In the genomic region with DNA sequence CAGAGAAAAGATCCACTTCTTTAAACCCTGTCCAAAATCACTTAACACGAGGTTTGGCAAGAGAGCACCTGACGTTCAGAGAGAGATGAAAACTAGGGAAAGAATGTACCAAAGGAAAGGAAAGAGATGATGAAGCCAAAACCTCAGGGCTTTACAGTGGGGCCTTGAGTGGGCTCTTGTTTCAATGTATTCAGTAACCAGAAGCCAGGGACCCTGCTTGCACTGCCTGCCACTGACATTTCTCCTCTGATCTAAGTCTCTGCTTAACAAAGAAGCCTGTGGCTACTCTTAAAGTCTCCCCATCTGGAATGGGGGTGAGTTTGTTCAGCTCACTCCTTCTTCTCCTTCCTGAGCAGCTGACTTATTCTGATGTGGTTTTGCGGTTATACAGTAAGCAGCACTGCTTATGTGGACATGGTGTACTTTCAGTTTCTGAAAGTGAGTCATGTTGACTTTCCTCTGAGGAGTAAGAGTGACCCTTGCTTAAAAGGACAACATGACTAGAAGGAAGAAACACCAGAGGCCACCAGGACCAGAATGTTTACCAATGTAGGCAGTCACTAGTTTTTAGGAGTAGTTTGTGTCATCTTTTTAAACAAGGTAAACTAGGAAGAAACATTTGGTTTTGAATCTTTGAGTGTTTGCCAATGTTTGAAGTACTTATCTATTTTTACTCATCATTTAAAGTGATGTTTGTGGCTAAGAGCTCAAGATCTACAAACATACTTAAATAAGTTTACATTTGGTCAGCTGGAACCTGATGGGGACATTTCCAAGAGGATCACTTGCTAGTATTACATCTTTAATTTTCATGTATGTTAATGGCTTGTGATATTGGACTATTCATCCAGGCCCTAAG, we compare ENCODE assay signal across 8 cellular contexts.
DNase-seq lines count a peak whose midpoint lies in the region; ATAC-seq, FAIRE-seq and TF ChIP-seq lines count a peak whose summit lies in the region.

No MANE protein-coding gene starts in this region.

- ATAC-seq in GM19397 (IDR thresholded peaks at IDR 0.05; ENCODE audit: unreplicated experiment) (peak; percentile 87), HG03432 (IDR thresholded peaks at IDR 0.05; ENCODE audit: unreplicated experiment) (peak; percentile 86), SK-N-SH treated with all-trans-retinoic acid at 6 μM for 48 hours (peak; percentile 94)
- peak; percentile 87 for ATAC-seq in naive thymus-derived CD4-positive, alpha-beta T cell

- H3K4me3 Mint-ChIP-seq in Calu3 (ENCODE audit: low read depth, unreplicated experiment): peak overlapping the region; percentile 17
- peak overlapping the region; percentile 47 to 79 (median 67) for H3K4me3 Mint-ChIP-seq in naive thymus-derived CD4-positive, alpha-beta T cell

- intact Hi-C loops in Calu3 (cut with micrococcal nuclease; ENCODE audit: unreplicated experiment): loop anchor here (10.0 kb wide), 1 partner anchor 308 kb away; the partner anchor contains the start of gene TNFSF18
- intact Hi-C loops in naive thymus-derived CD4-positive, alpha-beta T cell (cut with micrococcal nuclease): loop anchor here (1.0 to 10.0 kb wide), 16 partner anchors 18 to 1998 kb away; partner anchors contain the start of genes RABGAP1L (in 2 of the 2), KLHL20 (in 1 of the 2), PRDX6 (in 1 of the 2) and ZBTB37 (in 1 of the 2)

- CTCF ChIA-PET in Calu3 (lab: Charles Lee): interaction anchor here (0.5 to 3.2 kb wide), 9 partner anchors 76 to 1472 kb away, joined by 3 to 27 read pairs (median 4); partner anchors contain the start of genes CENPL and DARS2
- CTCF ChIA-PET in naive thymus-derived CD4-positive, alpha-beta T cell (lab: Charles Lee): interaction anchor here (0.6 to 7.4 kb wide), 7 partner anchors 18 to 675 kb away, joined by 3 to 152 read pairs (median 3); partner anchors contain the start of gene TNFSF4

- no peaks in the 10 kb centered on the region for H3K27me3 ChIP-seq in naive thymus-derived CD4-positive, alpha-beta T cell (ENCODE audit: control insufficient read depth in 2 of 2, insufficient read depth in 2 of 2, low read length in 2 of 2)

- H3K36me3 Mint-ChIP-seq in Calu3 (ENCODE audit: insufficient read depth, unreplicated experiment): peaks cover 4% of the 10 kb centered on the region
- peaks cover 0 to 4% (median 0%) of the 10 kb centered on the region in 5 donors for H3K36me3 Mint-ChIP-seq in naive thymus-derived CD4-positive, alpha-beta T cell

- no peaks in the 10 kb centered on the region for H3K9me3 Mint-ChIP-seq in Calu3 (ENCODE audit: low read depth, unreplicated experiment)
- H3K9me3 Mint-ChIP-seq in naive thymus-derived CD4-positive, alpha-beta T cell: peaks cover 0 to 4% (median 0%) of the 10 kb centered on the region in 11 donors

- H3K36me3 ChIP-seq in naive thymus-derived CD4-positive, alpha-beta T cell (ENCODE audit: control insufficient read depth in 2 of 3, insufficient read depth in 3 of 3, low read length in 3 of 3): no peaks in the 10 kb centered on the region

- POLR2A ChIA-PET in naive thymus-derived CD4-positive, alpha-beta T cell (lab: Charles Lee): interaction anchor here (0.6 to 2.9 kb wide), 7 partner anchors 17 to 1369 kb away, joined by 3 to 11 read pairs (median 3); partner anchors contain the start of genes CENPL and DARS2

- peak overlapping the region; percentile 17 for H3K4me3 ChIP-seq in naive thymus-derived CD4-positive, alpha-beta T cell (ENCODE audit: low read length)

- TF ChIP-seq CTCF in Calu3 (IDR thresholded peaks at IDR 0.05; ENCODE audit: unreplicated experiment) (no peak), D721Med (IDR thresholded peaks at IDR 0.05; ENCODE audit: insufficient read depth, missing control alignments) (no peak)

- no peak for FAIRE-seq in D721Med (lab: Jason Lieb, UNC)

- peaks cover 28 to 41% of the 10 kb centered on the region in 2 donors for H3K4me1 ChIP-seq in naive thymus-derived CD4-positive, alpha-beta T cell (ENCODE audit: control insufficient read depth in 2 of 2, insufficient read depth in 2 of 2, low read length in 2 of 2)

- peak; percentile 67 for DNase-seq in Calu3
- peak; percentile 84 for DNase-seq in dermis blood vessel endothelial cell
- DNase-seq in naive thymus-derived CD4-positive, alpha-beta T cell: peak in 8 of 9 donors; percentile 36 to 78 (median 72)
- DNase-seq in NCI-H2107 treated with DMSO at 0.1 percent for 48 hours (lab: John Stamatoyannopoulos, UW; ENCODE audit: unreplicated experiment): no peak
- DNase-seq in D721Med (ENCODE audit: insufficient read length, low spot score): no peak

- H3K27ac ChIP-seq in naive thymus-derived CD4-positive, alpha-beta T cell (ENCODE audit: low read depth, low read length): no peak overlapping the region

- H3K9me3 ChIP-seq in naive thymus-derived CD4-positive, alpha-beta T cell (ENCODE audit: control insufficient read depth in 2 of 3, low read length in 3 of 3): no peaks in the 10 kb centered on the region

- peak overlapping the region; percentile 80 for H3K27ac Mint-ChIP-seq in Calu3 (ENCODE audit: unreplicated experiment)
- H3K27ac Mint-ChIP-seq in naive thymus-derived CD4-positive, alpha-beta T cell: peak overlapping the region; percentile 66 to 90 (median 84)

- no peaks in the 10 kb centered on the region for H3K27me3 Mint-ChIP-seq in Calu3 (ENCODE audit: unreplicated experiment)
- peaks cover 0 to 46% (median 0%) of the 10 kb centered on the region in 5 donors for H3K27me3 Mint-ChIP-seq in naive thymus-derived CD4-positive, alpha-beta T cell

- H3K4me1 Mint-ChIP-seq in Calu3 (ENCODE audit: low read depth, unreplicated experiment): peaks cover 33% of the 10 kb centered on the region
- peaks cover 31 to 66% (median 57%) of the 10 kb centered on the region in 7 donors for H3K4me1 Mint-ChIP-seq in naive thymus-derived CD4-positive, alpha-beta T cell

- BruUV-seq in Calu3 (replicated peaks; lab: Mats Ljungman, UMichigan): no TSS peak

TF ChIP-seq in SK-N-SH treated with all-trans-retinoic acid at 6 μM for 48 hours, 23 proteins besides CTCF, POLR2A, EP300 and RAD21 (continues in another document):
- peak; percentile 54; the same call in 1 of the 2 replicates for TF ChIP-seq ZC3H10 (CRISPR knock-in tag; IDR thresholded peaks at IDR 0.05)
- peak; percentile 48; the same call in 1 of the 2 replicates for TF ChIP-seq RARB (CRISPR knock-in tag; IDR thresholded peaks at IDR 0.05)
- TF ChIP-seq BACH2 (CRISPR knock-in tag; IDR thresholded peaks at IDR 0.05; ENCODE audit: borderline replicate concordance): no peak
- TF ChIP-seq, protein P1, sequence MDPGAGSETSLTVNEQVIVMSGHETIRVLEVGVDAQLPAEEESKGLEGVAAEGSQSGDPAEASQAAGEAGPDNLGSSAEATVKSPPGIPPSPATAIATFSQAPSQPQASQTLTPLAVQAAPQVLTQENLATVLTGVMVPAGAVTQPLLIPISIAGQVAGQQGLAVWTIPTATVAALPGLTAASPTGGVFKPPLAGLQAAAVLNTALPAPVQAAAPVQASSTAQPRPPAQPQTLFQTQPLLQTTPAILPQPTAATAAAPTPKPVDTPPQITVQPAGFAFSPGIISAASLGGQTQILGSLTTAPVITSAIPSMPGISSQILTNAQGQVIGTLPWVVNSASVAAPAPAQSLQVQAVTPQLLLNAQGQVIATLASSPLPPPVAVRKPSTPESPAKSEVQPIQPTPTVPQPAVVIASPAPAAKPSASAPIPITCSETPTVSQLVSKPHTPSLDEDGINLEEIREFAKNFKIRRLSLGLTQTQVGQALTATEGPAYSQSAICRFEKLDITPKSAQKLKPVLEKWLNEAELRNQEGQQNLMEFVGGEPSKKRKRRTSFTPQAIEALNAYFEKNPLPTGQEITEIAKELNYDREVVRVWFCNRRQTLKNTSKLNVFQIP (CRISPR knock-in tag; IDR thresholded peaks at IDR 0.05; ENCODE audit: borderline replicate concordance, low read depth): peak; percentile 56; the same call in 1 of the 2 replicates
- TF ChIP-seq, protein P2, sequence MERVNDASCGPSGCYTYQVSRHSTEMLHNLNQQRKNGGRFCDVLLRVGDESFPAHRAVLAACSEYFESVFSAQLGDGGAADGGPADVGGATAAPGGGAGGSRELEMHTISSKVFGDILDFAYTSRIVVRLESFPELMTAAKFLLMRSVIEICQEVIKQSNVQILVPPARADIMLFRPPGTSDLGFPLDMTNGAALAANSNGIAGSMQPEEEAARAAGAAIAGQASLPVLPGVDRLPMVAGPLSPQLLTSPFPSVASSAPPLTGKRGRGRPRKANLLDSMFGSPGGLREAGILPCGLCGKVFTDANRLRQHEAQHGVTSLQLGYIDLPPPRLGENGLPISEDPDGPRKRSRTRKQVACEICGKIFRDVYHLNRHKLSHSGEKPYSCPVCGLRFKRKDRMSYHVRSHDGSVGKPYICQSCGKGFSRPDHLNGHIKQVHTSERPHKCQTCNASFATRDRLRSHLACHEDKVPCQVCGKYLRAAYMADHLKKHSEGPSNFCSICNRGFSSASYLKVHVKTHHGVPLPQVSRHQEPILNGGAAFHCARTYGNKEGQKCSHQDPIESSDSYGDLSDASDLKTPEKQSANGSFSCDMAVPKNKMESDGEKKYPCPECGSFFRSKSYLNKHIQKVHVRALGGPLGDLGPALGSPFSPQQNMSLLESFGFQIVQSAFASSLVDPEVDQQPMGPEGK (CRISPR knock-in tag; IDR thresholded peaks at IDR 0.05; ENCODE audit: borderline replicate concordance): no peak
- TF ChIP-seq PPARA (CRISPR knock-in tag; IDR thresholded peaks at IDR 0.05; ENCODE audit: borderline replicate concordance): no peak
- TF ChIP-seq ARNTL (CRISPR knock-in tag; IDR thresholded peaks at IDR 0.05; ENCODE audit: borderline replicate concordance, low read depth): no peak
- TF ChIP-seq ESRRG (CRISPR knock-in tag; IDR thresholded peaks at IDR 0.05): no peak
- peak; percentile 86 for TF ChIP-seq TOX (CRISPR knock-in tag; IDR thresholded peaks at IDR 0.05; ENCODE audit: borderline replicate concordance)
- no peak for TF ChIP-seq ZNF70 (CRISPR knock-in tag; IDR thresholded peaks at IDR 0.05)
- no peak for TF ChIP-seq SNAI2 (CRISPR knock-in tag; IDR thresholded peaks at IDR 0.05)
- no peak for TF ChIP-seq CREB5 (CRISPR knock-in tag; IDR thresholded peaks at IDR 0.05; ENCODE audit: low read depth)

Comparison
In these comparisons a context has a peak if more than half of its experiments do, and no peak if none do; other contexts are left out.
1. DNase-seq: peak in Calu3 (single experiment), dermis blood vessel endothelial cell (single experiment) and naive thymus-derived CD4-positive, alpha-beta T cell (8 of 9); none in NCI-H2107 treated with DMSO at 0.1 percent for 48 hours (single experiment) and D721Med (single experiment).
2. Peak in every context shown above with its lines, with median percentiles within 50 percentile points of each other: ATAC-seq.